Comparison of ENCODE assay signal across 1 cellular context in genomic region chr18:832085-832681, GRCh38.
TF ChIP-seq lines count a peak whose summit lies in the region.

No MANE protein-coding gene starts in this region.

TF ChIP-seq in HepG2, 621 proteins besides CTCF, POLR2A, EP300 and RAD21 (continued from another document and continues in another):
- no peak for TF ChIP-seq AKNA (CRISPR knock-in tag; IDR thresholded peaks at IDR 0.05; ENCODE audit: borderline replicate concordance)
- TF ChIP-seq GLI4 (CRISPR knock-in tag; IDR thresholded peaks at IDR 0.05; ENCODE audit: borderline replicate concordance): no peak
- no peak for TF ChIP-seq DDIT3 (CRISPR knock-in tag; IDR thresholded peaks at IDR 0.05)
- TF ChIP-seq SP2 (CRISPR knock-in tag; IDR thresholded peaks at IDR 0.05): no peak
- no peak for TF ChIP-seq ZNF275 (CRISPR knock-in tag; IDR thresholded peaks at IDR 0.05; ENCODE audit: borderline replicate concordance)
- no peak for TF ChIP-seq SNRNP70 (IDR thresholded peaks at IDR 0.05; ENCODE audit: low read depth, low read length)
- TF ChIP-seq ZNF770 (CRISPR knock-in tag; IDR thresholded peaks at IDR 0.05): peak; percentile 15; the same call in 1 of the 2 replicates
- TF ChIP-seq ZNF33A (CRISPR knock-in tag; IDR thresholded peaks at IDR 0.05; ENCODE audit: borderline replicate concordance): no peak
- peak; percentile 24; the same call in 1 of the 2 replicates for TF ChIP-seq PBX2 (CRISPR knock-in tag; IDR thresholded peaks at IDR 0.05)
- TF ChIP-seq ZNF547 (CRISPR knock-in tag; IDR thresholded peaks at IDR 0.05): no peak
- TF ChIP-seq KLF9 (CRISPR knock-in tag; IDR thresholded peaks at IDR 0.05; ENCODE audit: low read depth): no peak
- no peak for TF ChIP-seq MEF2D (CRISPR knock-in tag; IDR thresholded peaks at IDR 0.05)
- TF ChIP-seq ARID5B (CRISPR knock-in tag; IDR thresholded peaks at IDR 0.05): peak; percentile 88
- TF ChIP-seq ZNF784 (CRISPR knock-in tag; IDR thresholded peaks at IDR 0.05; ENCODE audit: borderline replicate concordance): no peak
- peak; percentile 41 for TF ChIP-seq HOXD1 (CRISPR knock-in tag; IDR thresholded peaks at IDR 0.05)
- peak; percentile 72; the same call in 1 of the 2 replicates for TF ChIP-seq HOXA3 (CRISPR knock-in tag; IDR thresholded peaks at IDR 0.05)
- TF ChIP-seq PLSCR1 (CRISPR knock-in tag; IDR thresholded peaks at IDR 0.05; ENCODE audit: borderline replicate concordance): no peak
- TF ChIP-seq ZFP91 (CRISPR knock-in tag; IDR thresholded peaks at IDR 0.05; ENCODE audit: borderline replicate concordance): peak; percentile 46; the same call in 1 of the 2 replicates
- no peak for TF ChIP-seq ZNF549 (CRISPR knock-in tag; IDR thresholded peaks at IDR 0.05)
- no peak for TF ChIP-seq ZNF335 (CRISPR knock-in tag; IDR thresholded peaks at IDR 0.05)
- TF ChIP-seq HNRNPUL1 (IDR thresholded peaks at IDR 0.05; ENCODE audit: low read depth, low read length): no peak
- TF ChIP-seq REL (CRISPR knock-in tag; conservative IDR thresholded peaks at IDR 0.05): no peak
- peak; percentile 72 for TF ChIP-seq GATAD2A (CRISPR knock-in tag; IDR thresholded peaks at IDR 0.05)
- TF ChIP-seq CEBPB (IDR thresholded peaks at IDR 0.05; ENCODE audit: borderline replicate concordance, low read depth, low read length): no peak
- TF ChIP-seq KIAA2018 (CRISPR knock-in tag; IDR thresholded peaks at IDR 0.05; ENCODE audit: borderline replicate concordance): no peak
- TF ChIP-seq NFATC3 (CRISPR knock-in tag; IDR thresholded peaks at IDR 0.05): no peak
- no peak for TF ChIP-seq GATA4 (IDR thresholded peaks at IDR 0.05; ENCODE audit: borderline replicate concordance, low read depth)
- TF ChIP-seq ZNF615 (CRISPR knock-in tag; IDR thresholded peaks at IDR 0.05; ENCODE audit: borderline replicate concordance): no peak
